ENCODE assay signal across 25 cellular contexts in genomic region chr6:16140607-16141006, GRCh38. TPM values are rescaled to one million over a fixed set of nuclear protein-coding genes. Genes with fewer than 3 reads are reported as not detected.
DNase-seq lines count a peak whose midpoint lies in the region; ATAC-seq and TF ChIP-seq lines count a peak whose summit lies in the region.
"Had no signal": no experiment of that assay in that cellular context is flagged by ENCODE, and none has a peak within 500 bp of the region (broad histone marks: within the 10 kb centered on the region; RNA-seq: fewer than 3 reads in every experiment).

No MANE protein-coding gene starts in this region.

- intact Hi-C loops in activated CD4-positive, alpha-beta T cell treated with anti-CD3 and anti-CD28 coated beads for 36 hours (cut with DNase I, micrococcal nuclease): no loop called here

- no peaks in the 10 kb centered on the region for H3K9me2 ChIP-seq in hepatocyte (replicated peaks; ENCODE audit: insufficient read depth)

- 72% methylated on average over 7 of the region's 7 CpGs for WGBS in hepatocyte (ENCODE audit: low lambda C conversion rate, missing lambda C conversion rate)

- H3K27me3 Mint-ChIP-seq in activated CD4-positive, alpha-beta T cell treated with anti-CD3 and anti-CD28 coated beads for 36 hours: no peaks in the 10 kb centered on the region
- H3K27me3 Mint-ChIP-seq in immature natural killer cell (ENCODE audit: low read depth in 3 of 3): peaks cover 4 to 23% (median 10%) of the 10 kb centered on the region in 3 donors
- H3K27me3 Mint-ChIP-seq: IgD-negative memory B cell; naive B cell; stimulated activated naive B cell treated with anti-CD40 and anti-IgM and Interleukin-4, amounts not matched to agents 10 μg/mL and 1 μg/mL and 100 μg/mL, for 72 hours had no signal

- no peaks in the 10 kb centered on the region for H3K27me3 ChIP-seq in hepatocyte
- H3K27me3 ChIP-seq: body of pancreas, Peyer's patch, upper lobe of left lung had no signal

- H3K9me3 ChIP-seq in hepatocyte (ENCODE audit: low read depth): no peaks in the 10 kb centered on the region
- H3K9me3 ChIP-seq: body of pancreas, lower lobe of right lung, Peyer's patch, upper lobe of left lung had no signal

- POLR2A ChIA-PET in activated CD4-positive, alpha-beta T cell treated with anti-CD3 and anti-CD28 coated beads for 36 hours (lab: Charles Lee): no interaction called here

- peaks cover 74% of the 10 kb centered on the region for H4K20me1 ChIP-seq in hepatocyte (ENCODE audit: insufficient read depth, poor library complexity, severe bottlenecking)

- no peak overlapping the region for H3K4me2 ChIP-seq in hepatocyte

- CTCF ChIA-PET in activated CD4-positive, alpha-beta T cell treated with anti-CD3 and anti-CD28 coated beads for 36 hours (lab: Charles Lee): interaction anchor here (0.7 kb wide), 1 partner anchor 12 kb away, joined by 3 read pairs; the partner anchor contains the start of gene MYLIP

- no peak overlapping the region for H3K27ac ChIP-seq in hepatocyte
- H3K27ac ChIP-seq: body of pancreas, lower lobe of right lung, Peyer's patch, skin epidermis, upper lobe of left lung had no signal

- H3K36me3 ChIP-seq in hepatocyte (replicated peaks; ENCODE audit: insufficient read depth, low read depth): no peaks in the 10 kb centered on the region

- ATAC-seq in activated CD4-positive, alpha-beta T cell treated with anti-CD3 and anti-CD28 coated beads for 36 hours: no peak
- ATAC-seq in stimulated activated effector memory CD8-positive, alpha-beta T cell treated with anti-CD3 and anti-CD28 coated beads, Interleukin-12 subunit alpha, Interleukin-12 subunit beta, amount 100 ng/mL, for 72 hours: no peak
- no peak for ATAC-seq in HG03095 (IDR thresholded peaks at IDR 0.05; ENCODE audit: unreplicated experiment)
- ATAC-seq: body of pancreas; lower lobe of right lung; stimulated activated naive B cell treated with anti-CD40 and anti-IgM and Interleukin-4, amounts not matched to agents 10 μg/mL and 1 μg/mL and 100 μg/mL, for 72 hours had no signal

- H3K27ac Mint-ChIP-seq in activated CD4-positive, alpha-beta T cell treated with anti-CD3 and anti-CD28 coated beads for 36 hours: peak overlapping the region; percentile 58
- H3K27ac Mint-ChIP-seq in immature natural killer cell: peak overlapping the region; percentile 14 to 50 (median 22)
- H3K27ac Mint-ChIP-seq in stimulated activated effector memory CD8-positive, alpha-beta T cell treated with anti-CD3 and anti-CD28 coated beads, Interleukin-12 subunit alpha, Interleukin-12 subunit beta, amount 100 ng/mL, for 72 hours: peak overlapping the region; percentile 65
- H3K27ac Mint-ChIP-seq: stimulated activated naive B cell treated with anti-CD40 and anti-IgM and Interleukin-4, amounts not matched to agents 10 μg/mL and 1 μg/mL and 100 μg/mL, for 72 hours had no signal

- peaks cover 43% of the 10 kb centered on the region for H3K4me1 ChIP-seq in hepatocyte (ENCODE audit: insufficient read depth)

- H3K4me3 Mint-ChIP-seq in activated CD4-positive, alpha-beta T cell treated with anti-CD3 and anti-CD28 coated beads for 36 hours: no peak overlapping the region
- H3K4me3 Mint-ChIP-seq in immature natural killer cell: peak overlapping the region in 4 of 5 donors; percentile 21 to 39 (median 28)
- no peak overlapping the region for H3K4me3 Mint-ChIP-seq in stimulated activated effector memory CD8-positive, alpha-beta T cell treated with anti-CD3 and anti-CD28 coated beads, Interleukin-12 subunit alpha, Interleukin-12 subunit beta, amount 100 ng/mL, for 72 hours
- H3K4me3 Mint-ChIP-seq: IgD-negative memory B cell; naive B cell; stimulated activated naive B cell treated with anti-CD40 and anti-IgM and Interleukin-4, amounts not matched to agents 10 μg/mL and 1 μg/mL and 100 μg/mL, for 72 hours; T-helper 2 cell treated with Interferon-gamma antibody and Interleukin-4, amounts not matched to agents 5 μg/mL and 100 μg/mL, for 36 hours had no signal

- DNase-seq in activated CD4-positive, alpha-beta T cell treated with anti-CD3 and anti-CD28 coated beads for 36 hours: no peak
- DNase-seq in activated CD4-positive, alpha-beta T cell treated with anti-CD3 and anti-CD28 coated beads for 4 hours: no peak
- peak; percentile 47 for DNase-seq in NCI-H524 treated with DMSO at 0.1 percent for 48 hours (lab: John Stamatoyannopoulos, UW)
- no peak for DNase-seq in immature natural killer cell
- DNase-seq in stimulated activated effector memory CD8-positive, alpha-beta T cell treated with anti-CD3 and anti-CD28 coated beads, Interleukin-12 subunit alpha, Interleukin-12 subunit beta, amount 100 ng/mL, for 72 hours (ENCODE audit: low spot score in 2 of 2): peak in 1 of 2 donors; percentile 28
- DNase-seq in NOMO-1 treated with DMSO at 0.1 percent for 48 hours (lab: John Stamatoyannopoulos, UW; ENCODE audit: unreplicated experiment): no peak
- no peak for DNase-seq in hepatocyte (ENCODE audit: low spot score)
- DNase-seq: activated gamma-delta T cell treated with Interleukin-2 at 50 U/mL for 16 hours; body of pancreas; GOT3; hippocampal formation; lower lobe of right lung; midbrain; naive B cell; NCI-H187 treated with DMSO at 0.1 percent for 48 hours; NCI-H69; Peyer's patch; retina; SHP77; stimulated activated naive B cell treated with anti-CD40 and anti-IgM and Interleukin-4, amounts not matched to agents 10 μg/mL and 1 μg/mL and 100 μg/mL, for 72 hours; upper lobe of left lung had no signal

- no peak for TF ChIP-seq CTCF in hepatocyte (IDR thresholded peaks at IDR 0.05; ENCODE audit: poor library complexity)

- peaks cover 99% of the 10 kb centered on the region for H3K79me2 ChIP-seq in hepatocyte

- H3K4me3 ChIP-seq in hepatocyte: no peak overlapping the region
- H3K4me3 ChIP-seq: body of pancreas, lower lobe of right lung, Peyer's patch, skin epidermis, upper lobe of left lung had no signal

- peaks cover 55% of the 10 kb centered on the region for H3K4me1 Mint-ChIP-seq in activated CD4-positive, alpha-beta T cell treated with anti-CD3 and anti-CD28 coated beads for 36 hours
- H3K4me1 Mint-ChIP-seq in immature natural killer cell: peaks cover 71 to 100% of the 10 kb centered on the region in 2 donors
- H3K4me1 Mint-ChIP-seq in stimulated activated effector memory CD8-positive, alpha-beta T cell treated with anti-CD3 and anti-CD28 coated beads, Interleukin-12 subunit alpha, Interleukin-12 subunit beta, amount 100 ng/mL, for 72 hours: peaks cover 57% of the 10 kb centered on the region

- peaks cover 67% of the 10 kb centered on the region for H3K36me3 Mint-ChIP-seq in activated CD4-positive, alpha-beta T cell treated with anti-CD3 and anti-CD28 coated beads for 36 hours (ENCODE audit: low read depth)
- peaks cover 34 to 53% (median 37%) of the 10 kb centered on the region in 3 donors for H3K36me3 Mint-ChIP-seq in immature natural killer cell
- peaks cover 80% of the 10 kb centered on the region for H3K36me3 Mint-ChIP-seq in stimulated activated effector memory CD8-positive, alpha-beta T cell treated with anti-CD3 and anti-CD28 coated beads, Interleukin-12 subunit alpha, Interleukin-12 subunit beta, amount 100 ng/mL, for 72 hours

- no peaks in the 10 kb centered on the region for H3K9me3 Mint-ChIP-seq in activated CD4-positive, alpha-beta T cell treated with anti-CD3 and anti-CD28 coated beads for 36 hours (ENCODE audit: low read depth)
- no peaks in the 10 kb centered on the region for H3K9me3 Mint-ChIP-seq in immature natural killer cell
- no peaks in the 10 kb centered on the region for H3K9me3 Mint-ChIP-seq in stimulated activated effector memory CD8-positive, alpha-beta T cell treated with anti-CD3 and anti-CD28 coated beads, Interleukin-12 subunit alpha, Interleukin-12 subunit beta, amount 100 ng/mL, for 72 hours
- H3K9me3 Mint-ChIP-seq: IgD-negative memory B cell; naive B cell; stimulated activated naive B cell treated with anti-CD40 and anti-IgM and Interleukin-4, amounts not matched to agents 10 μg/mL and 1 μg/mL and 100 μg/mL, for 72 hours had no signal

- H2AFZ ChIP-seq in hepatocyte: no peak overlapping the region

RNA-seq across cellular contexts. Expression of gene MYLIP, which starts 11.7 kb away (rescaled TPM):
- total RNA-seq in activated CD4-positive, alpha-beta T cell treated with anti-CD3 and anti-CD28 coated beads for 36 hours: 10 to 100 TPM in 1 of 2 experiments, 1 to 10 TPM in 1; 9.2 to 10.6 TPM
- polyA plus RNA-seq in immature natural killer cell (100 to 1,000 TPM in 1 of 3 donors, 10 to 100 TPM in 2; 72.0 to 142 (median 99.0) TPM), hepatocyte (85.7 and 86.5 TPM in 2 replicates)
- 69.4 and 76.0 TPM in 2 replicates for total RNA-seq in hepatocyte

Comparison
In these comparisons a context has a peak if more than half of its experiments do, and no peak if none do; other contexts are left out.
1. H3K4me3 Mint-ChIP-seq: peak in immature natural killer cell (4 of 5); none in activated CD4-positive, alpha-beta T cell treated with anti-CD3 and anti-CD28 coated beads for 36 hours (single experiment) and stimulated activated effector memory CD8-positive, alpha-beta T cell treated with anti-CD3 and anti-CD28 coated beads, Interleukin-12 subunit alpha, Interleukin-12 subunit beta, amount 100 ng/mL, for 72 hours (single experiment).
2. Peak in every context shown above with its lines, with median percentiles within 50 percentile points of each other: H3K27ac Mint-ChIP-seq.